ENCODE assay signal across 1 cellular context in genomic region chr16:66523861-66524354, GRCh38.
TF ChIP-seq lines count a peak whose summit lies in the region.

No MANE protein-coding gene starts in this region.

TF ChIP-seq in K562, 482 proteins besides CTCF, POLR2A, EP300 and RAD21:
- TF ChIP-seq GABPA (tag; conservative IDR thresholded peaks at IDR 0.05; ENCODE audit: low read depth) (peak; percentile 56), FOXK1 (CRISPR knock-in tag; IDR thresholded peaks at IDR 0.05; ENCODE audit: borderline replicate concordance) (0 out of 2 replicates have a peak, but pooled peaks have one; percentile 18), ZNF561 (CRISPR knock-in tag; conservative IDR thresholded peaks at IDR 0.05) (no peak), CHD7 (IDR thresholded peaks at IDR 0.05; ENCODE audit: low read depth, low read length) (no peak), DMBX1 (CRISPR knock-in tag; IDR thresholded peaks at IDR 0.05; ENCODE audit: borderline replicate concordance) (peak; percentile 37; the same call in 1 of the 2 replicates), CEBPG (CRISPR knock-in tag; IDR thresholded peaks at IDR 0.05) (peak; percentile 34; the same call in 1 of the 2 replicates), CEBPG (tag; conservative IDR thresholded peaks at IDR 0.05 in 1 of 2, IDR thresholded peaks at IDR 0.05 in 1 of 2) (peak; percentile 78 to 81), ZNF175 (CRISPR knock-in tag; IDR thresholded peaks at IDR 0.05; ENCODE audit: low read depth) (0 out of 2 replicates have a peak, but pooled peaks have one; percentile 35)
TF ChIP-seq in K562: peak in this region for 5.
